Comparison of ENCODE assay signal across 33 cellular contexts in the genomic region with DNA sequence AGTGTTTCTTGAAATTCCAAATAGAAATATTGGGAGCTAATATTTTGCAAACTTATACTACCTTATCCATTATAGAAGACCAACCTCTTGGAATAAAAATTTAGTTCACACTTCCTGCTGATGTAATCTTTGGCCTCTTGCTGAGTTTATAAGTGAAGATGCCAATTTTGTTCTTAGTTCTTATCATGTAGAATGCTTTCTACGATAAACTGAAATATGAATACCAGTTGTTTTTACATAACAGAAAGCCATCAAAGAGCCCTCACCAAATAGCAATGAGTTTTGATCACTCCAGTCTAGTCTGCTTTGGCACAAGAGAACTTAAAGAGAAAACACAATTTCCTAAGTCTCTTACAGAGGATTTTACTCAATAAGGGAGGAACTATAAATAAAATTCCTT.
"Had no signal": no experiment of that assay in that cellular context is flagged by ENCODE, and none has a peak within 500 bp of the region (broad histone marks: within the 10 kb centered on the region; RNA-seq: fewer than 3 reads in every experiment).

No MANE protein-coding gene starts in this region.

- H3K4me3 Mint-ChIP-seq: activated CD4-positive, alpha-beta memory T cell treated with anti-CD3 and anti-CD28 coated beads for 36 hours; activated naive CD4-positive, alpha-beta T cell treated with anti-CD3 and anti-CD28 coated beads, Interleukin-2, amount 10 ng/mL, durations not matched to agents 7 days and 5 days; activated naive CD8-positive, alpha-beta T cell treated with anti-CD3 and anti-CD28 coated beads, Interleukin-2, amount 10 ng/mL, durations not matched to agents 7 days and 5 days; activated T-cell treated with anti-CD3 and anti-CD28 coated beads, Interleukin-2, amount 50 U/mL, for 24 hours; dendritic cell treated with granulocyte-macrophage colony-stimulating factor and Interleukin-4, amounts not matched to agents 40 ng/mL and 50 ng/mL, for 4 days; endodermal cell; naive thymus-derived CD4-positive, alpha-beta T cell; stimulated activated memory B cell treated with anti-CD40 and anti-IgM and Interleukin-4, amounts not matched to agents 10 μg/mL and 1 μg/mL and 100 μg/mL, for 72 hours; T-helper 2 cell treated with Interferon-gamma antibody and Interleukin-4, amounts not matched to agents 5 μg/mL and 100 μg/mL, for 36 hours had no signal

- H3K27me3 Mint-ChIP-seq: activated CD4-positive, alpha-beta memory T cell treated with anti-CD3 and anti-CD28 coated beads for 36 hours; activated naive CD4-positive, alpha-beta T cell treated with anti-CD3 and anti-CD28 coated beads, Interleukin-2, amount 10 ng/mL, durations not matched to agents 7 days and 5 days; activated naive CD8-positive, alpha-beta T cell treated with anti-CD3 and anti-CD28 coated beads, Interleukin-2, amount 10 ng/mL, durations not matched to agents 7 days and 5 days; activated T-cell treated with anti-CD3 and anti-CD28 coated beads, Interleukin-2, amount 50 U/mL, for 24 hours; dendritic cell treated with granulocyte-macrophage colony-stimulating factor and Interleukin-4, amounts not matched to agents 40 ng/mL and 50 ng/mL, for 4 days; naive thymus-derived CD4-positive, alpha-beta T cell; stimulated activated memory B cell treated with anti-CD40 and anti-IgM and Interleukin-4, amounts not matched to agents 10 μg/mL and 1 μg/mL and 100 μg/mL, for 72 hours had no signal

- H3K36me3 ChIP-seq: breast epithelium, sigmoid colon, thyroid gland, upper lobe of left lung, vagina had no signal

- ATAC-seq: activated CD4-positive, CD25-positive, alpha-beta regulatory T cell treated with anti-CD3 and anti-CD28 coated beads, Interleukin-2, amount 50 U/mL, for 24 hours; esophagus mucosa; left colon; naive thymus-derived CD4-positive, alpha-beta T cell; psoas muscle; stimulated activated memory B cell treated with anti-CD40 and anti-IgM and Interleukin-4, amounts not matched to agents 10 μg/mL and 1 μg/mL and 100 μg/mL, for 72 hours had no signal

- H3K9ac ChIP-seq: parathyroid adenoma had no signal

- H3K4me1 ChIP-seq: breast epithelium, parathyroid adenoma, psoas muscle, sigmoid colon, thyroid gland, vagina had no signal

- H3K9me3 ChIP-seq: thyroid gland had no signal

- H3K27me3 ChIP-seq: breast epithelium, sigmoid colon, stomach, thyroid gland, upper lobe of left lung, vagina had no signal

- H3K27ac Mint-ChIP-seq: activated CD4-positive, alpha-beta memory T cell treated with anti-CD3 and anti-CD28 coated beads for 36 hours; activated naive CD4-positive, alpha-beta T cell treated with anti-CD3 and anti-CD28 coated beads, Interleukin-2, amount 10 ng/mL, durations not matched to agents 7 days and 5 days; activated naive CD8-positive, alpha-beta T cell treated with anti-CD3 and anti-CD28 coated beads, Interleukin-2, amount 10 ng/mL, durations not matched to agents 7 days and 5 days; activated T-cell treated with anti-CD3 and anti-CD28 coated beads, Interleukin-2, amount 50 U/mL, for 24 hours; dendritic cell treated with granulocyte-macrophage colony-stimulating factor and Interleukin-4, amounts not matched to agents 40 ng/mL and 50 ng/mL, for 4 days; endodermal cell; stimulated activated memory B cell treated with anti-CD40 and anti-IgM and Interleukin-4, amounts not matched to agents 10 μg/mL and 1 μg/mL and 100 μg/mL, for 72 hours; T-helper 2 cell treated with Interferon-gamma antibody and Interleukin-4, amounts not matched to agents 5 μg/mL and 100 μg/mL, for 36 hours had no signal

- DNase-seq: activated CD4-positive, alpha-beta memory T cell treated with anti-CD3 and anti-CD28 coated beads for 36 hours; activated CD4-positive, alpha-beta T cell treated with anti-CD3 and anti-CD28 coated beads for 48 hours; activated CD8-positive, alpha-beta memory T cell treated with anti-CD3 and anti-CD28 coated beads, Interleukin-2, amount 50 U/mL, for 4 hours; activated gamma-delta T cell; activated naive CD4-positive, alpha-beta T cell treated with anti-CD3 and anti-CD28 coated beads, Interleukin-2, amount 10 ng/mL, durations not matched to agents 7 days and 5 days; activated naive CD8-positive, alpha-beta T cell treated with anti-CD3 and anti-CD28 coated beads, Interleukin-2, amount 10 ng/mL, durations not matched to agents 7 days and 5 days; activated T-cell treated with anti-CD3 and anti-CD28 coated beads, Interleukin-2, amount 50 U/mL, for 24 hours; amniotic stem cell; central memory CD4-positive, alpha-beta T cell; endodermal cell; islet precursor cell; left colon; midbrain; naive thymus-derived CD4-positive, alpha-beta T cell; psoas muscle; sigmoid colon; stimulated activated CD4-positive, alpha-beta T cell treated with anti-CD3 and anti-CD28 coated beads, Interleukin-1b, Interleukin-23, amount 100 ng/mL, for 48 hours; stimulated activated CD4-positive, alpha-beta T cell treated with anti-CD3 and anti-CD28 coated beads, Interleukin-4, amount 100 ng/mL, for 4 hours; stimulated activated CD8-positive, alpha-beta memory T cell treated with anti-CD3 and anti-CD28 coated beads, Interleukin-4, amount 100 ng/mL, for 48 hours; stomach; thyroid gland; upper lobe of left lung had no signal

- H3K79me2 ChIP-seq: parathyroid adenoma had no signal

- H3K4me2 ChIP-seq: smooth muscle cell had no signal

- H2AFZ ChIP-seq: parathyroid adenoma had no signal

- FAIRE-seq: frontal cortex had no signal

- H3K4me3 ChIP-seq: breast epithelium, psoas muscle, sigmoid colon, smooth muscle cell, stomach, thyroid gland, upper lobe of left lung, vagina had no signal

- H3K27ac ChIP-seq: breast epithelium, parathyroid adenoma, psoas muscle, sigmoid colon, stomach, thyroid gland, upper lobe of left lung, vagina, VCaP had no signal

- H3K4me1 Mint-ChIP-seq: activated naive CD4-positive, alpha-beta T cell treated with anti-CD3 and anti-CD28 coated beads, Interleukin-2, amount 10 ng/mL, durations not matched to agents 7 days and 5 days had no signal
